1 cellular context compared by ENCODE assay signal in genomic region chr1:207518608-207519239, GRCh38.
TF ChIP-seq lines count a peak whose summit lies in the region.

No MANE protein-coding gene starts in this region.

TF ChIP-seq in HCT116, 20 proteins besides CTCF, POLR2A, EP300 and RAD21 (continued from another document):
- TF ChIP-seq REST (IDR thresholded peaks at IDR 0.05; ENCODE audit: low read depth) (no peak), ATF3 (IDR thresholded peaks at IDR 0.05) (no peak), ZNF274 (IDR thresholded peaks at IDR 0.05; ENCODE audit: low read depth, low read length) (no peak), CBX3 (IDR thresholded peaks at IDR 0.05; ENCODE audit: low read depth) (no peak), SP1 (IDR thresholded peaks at IDR 0.05; ENCODE audit: low read depth) (no peak), ELF1 (IDR thresholded peaks at IDR 0.05; ENCODE audit: borderline replicate concordance, low read depth) (no peak), SIN3A (IDR thresholded peaks at IDR 0.05; ENCODE audit: low read depth) (no peak), EZH2 (IDR thresholded peaks at IDR 0.05) (no peak), EZH2phosphoT487 (IDR thresholded peaks at IDR 0.05; ENCODE audit: borderline replicate concordance) (no peak), YY1 (IDR thresholded peaks at IDR 0.05; ENCODE audit: extremely low read depth, insufficient replicate concordance, low read depth, low read length) (no peak), POLR2AphosphoS5 (IDR thresholded peaks at IDR 0.05; ENCODE audit: low read depth, low read length) (no peak), FOSL1 (IDR thresholded peaks at IDR 0.05; ENCODE audit: low read depth) (no peak), CEBPB (IDR thresholded peaks at IDR 0.05; ENCODE audit: low read depth) (no peak)
